ENCODE assay signal across 9 cellular contexts in genomic region chr7:2523461-2523905, GRCh38. TPM values are rescaled to one million over a fixed set of nuclear protein-coding genes. Genes with fewer than 3 reads are reported as not detected.
DNase-seq lines count a peak whose midpoint lies in the region; ATAC-seq, FAIRE-seq and TF ChIP-seq lines count a peak whose summit lies in the region.
"Had no signal": no experiment of that assay in that cellular context is flagged by ENCODE, and none has a peak within 500 bp of the region (broad histone marks: within the 10 kb centered on the region; RNA-seq: fewer than 3 reads in every experiment).

No MANE protein-coding gene starts in this region.

- CTCF ChIA-PET in H1 (lab: Charles Lee; ENCODE audit: partially characterized antibody): interaction anchor here (0.9 to 6.9 kb wide), 4 partner anchors 19 to 73 kb away, joined by 3 to 42 read pairs (median 4); no protein-coding TSS in a partner anchor

- H3K27ac ChIP-seq in H1 (ENCODE audit: low read depth, low read length) (peak overlapping the region; percentile 78), pancreas (peak overlapping the region; percentile 84 to 94 (median 87))
- H3K27ac ChIP-seq: cardiac muscle cell had no signal

- peaks cover 7% of the 10 kb centered on the region; the same call in 1 of the 2 replicates for H3K36me3 ChIP-seq in ES-I3 (ENCODE audit: insufficient read depth, low read length)
- peaks cover 5 to 26% (median 17%) of the 10 kb centered on the region in 4 experiments; a peak in 6 of 8 replicates for H3K36me3 ChIP-seq in H1 (ENCODE audit: control insufficient read depth in 2 of 4, insufficient read depth in 4 of 4, low read length in 3 of 4)
- H3K36me3 ChIP-seq in pancreas: peaks cover 0 to 9% (median 0%) of the 10 kb centered on the region in 3 donors
- H3K36me3 ChIP-seq: cardiac muscle cell had no signal

- H3K9me3 ChIP-seq in ES-I3 (ENCODE audit: control insufficient read depth, insufficient read depth, low read length) (no peaks in the 10 kb centered on the region), H1 (ENCODE audit: insufficient read depth in 2 of 2, low read depth in 1 of 2, low read length in 1 of 2) (no peaks in the 10 kb centered on the region), pancreas (no peaks in the 10 kb centered on the region)

- H3K4ac ChIP-seq in H1 (replicated peaks; ENCODE audit: insufficient read length, low read depth, low read length): peak overlapping the region; percentile 97

- peak overlapping the region; percentile 89 for H2BK20ac ChIP-seq in H1 (ENCODE audit: low read length)

- intact Hi-C loops in pancreas (cut with DNase I): no loop called here

- H3K27me3 ChIP-seq in H1 (replicated peaks in 1 of 4; ENCODE audit: control insufficient read depth in 3 of 4, extremely low read depth in 1 of 4, insufficient read depth in 3 of 4, low read length in 3 of 4) (peaks cover 0 to 12% (median 5%) of the 10 kb centered on the region in 4 experiments; a peak in 6 of 7 replicates), pancreas (no peaks in the 10 kb centered on the region)

- H2BK120ac ChIP-seq in H1 (replicated peaks; ENCODE audit: low read depth, low read length): peak overlapping the region; percentile 91

- peak; percentile 31 to 41 (median 40) for ATAC-seq in pancreas
- ATAC-seq in HG03565 (IDR thresholded peaks at IDR 0.05; ENCODE audit: unreplicated experiment): no peak

- peaks cover 18 to 36% of the 10 kb centered on the region in 2 experiments for H4K20me1 ChIP-seq in H1 (replicated peaks in 1 of 2; ENCODE audit: control insufficient read depth in 1 of 2, insufficient read depth in 2 of 2, low read length in 2 of 2)

- no peak overlapping the region for H2AFZ ChIP-seq in H1 (ENCODE audit: low read length)

- H3K56ac ChIP-seq in H1 (replicated peaks; ENCODE audit: insufficient read length, low read depth, low read length): peak overlapping the region; percentile 61

- peak overlapping the region; percentile 100 for H4K91ac ChIP-seq in H1 (replicated peaks; ENCODE audit: insufficient read length, low read length)

- H3K79me1 ChIP-seq in H1 (ENCODE audit: low read depth, low read length): no peaks in the 10 kb centered on the region; the same call in 1 of the 2 replicates

- peak overlapping the region; percentile 99; the same call in 1 of the 2 replicates for H2BK5ac ChIP-seq in H1 (ENCODE audit: low read depth, low read length)

- peaks cover 21% of the 10 kb centered on the region for H3K23me2 ChIP-seq in H1 (ENCODE audit: low read depth, low read length)

- FAIRE-seq in H1 (lab: Jason Lieb, UNC) (no peak), pancreas (lab: Jason Lieb, UNC) (no peak)

- H3K9ac ChIP-seq in ES-I3 (ENCODE audit: low read depth, low read length): peak overlapping the region; percentile 46
- H3K9ac ChIP-seq in H1 (replicated peaks in 1 of 4; ENCODE audit: extremely low read depth in 1 of 4, low read depth in 3 of 4, low read length in 3 of 4): peak overlapping the region in 3 of 4 experiments; percentile 8 to 63 (median 63); a peak in 4 of 7 replicates

- H3K4me3 ChIP-seq in H1 (ENCODE audit: extremely low read depth in 1 of 4, insufficient read depth in 2 of 4, low read depth in 3 of 4, low read length in 4 of 4): peak overlapping the region in 3 of 4 experiments; percentile 23 to 73 (median 38); a peak in 5 of 8 replicates
- H3K4me3 ChIP-seq in pancreas: peak overlapping the region in 3 of 4 donors; percentile 72 to 80 (median 79)
- H3K4me3 ChIP-seq: cardiac muscle cell had no signal

- WGBS in H1 (ENCODE audit: extremely low coverage in 1 of 2, insufficient coverage in 1 of 2, insufficient read length in 1 of 2, insufficient replicate concordance in 2 of 2, low coverage in 1 of 2, low lambda C conversion rate in 2 of 2, missing lambda C conversion rate in 1 of 2), 2 experiments: 5% methylated on average over 19 of the region's 22 CpGs; no CpG with 5 or more reads in 1 of the 2 experiments
- 1 to 2% methylated on average over 18 to 22 of the region's 22 CpGs for WGBS in pancreas, 2 donors

- TF ChIP-seq POLR2A in H1 (IDR thresholded peaks at IDR 0.05; ENCODE audit: control extremely low read depth in 1 of 2, low read depth in 2 of 2, low read length in 2 of 2): no peak; a peak in 2 of 3 replicates

- H3K23ac ChIP-seq in H1 (ENCODE audit: insufficient read length): no peak overlapping the region

- H3K79me2 ChIP-seq in H1 (ENCODE audit: control insufficient read depth in 1 of 2, insufficient read depth in 2 of 2, low read length in 2 of 2): peaks cover 0 to 20% of the 10 kb centered on the region in 2 experiments; a peak in 3 of 4 replicates

- TF ChIP-seq EP300 in H1 (IDR thresholded peaks at IDR 0.05; ENCODE audit: borderline replicate concordance in 1 of 2, low read depth in 2 of 2, low read length in 2 of 2): 0 out of 3 replicates have a peak, but pooled peaks of 1 of the 2 experiments have one; percentile 12

- POLR2A ChIA-PET in H1 (lab: Charles Lee; ENCODE audit: partially characterized antibody): interaction anchor here (0.6 to 3.6 kb wide), 14 partner anchors 14 to 122 kb away, joined by 3 to 16 read pairs (median 3); no protein-coding TSS in a partner anchor

- TF ChIP-seq CTCF in H1 (IDR thresholded peaks at IDR 0.05; ENCODE audit: control extremely low read depth in 1 of 3, insufficient read depth in 1 of 3, low read depth in 1 of 3, low read length in 3 of 3) (no peak), pancreas (IDR thresholded peaks at IDR 0.05) (no peak)

- DNase-seq in NCI-H510A treated with DMSO at 0.1 percent for 48 hours (lab: John Stamatoyannopoulos, UW) (peak; percentile 99), H1 (ENCODE audit: low read depth in 1 of 2, low spot score in 2 of 2) (peak in 1 of 2 experiments; percentile 83), pancreas (peak; percentile 77 to 92 (median 83)), ecto neural progenitor cell (ENCODE audit: low spot score) (no peak), SIG-M5 (lab: John Stamatoyannopoulos, UW) (no peak)
- DNase-seq in activated naive CD4-positive, alpha-beta T cell treated with Interleukin-2 at 50 U/mL for 16 hours: no peak

- peak overlapping the region; percentile 67 to 85 for H3K4me2 ChIP-seq in H1 (ENCODE audit: insufficient read depth in 1 of 2, low read depth in 2 of 2, low read length in 2 of 2)

- no peak overlapping the region for H3K14ac ChIP-seq in H1 (ENCODE audit: insufficient read length)

- peak overlapping the region; percentile 99 for H2BK12ac ChIP-seq in H1 (ENCODE audit: low read depth, low read length)

- peak overlapping the region; percentile 88; the same call in 1 of the 2 replicates for H4K8ac ChIP-seq in H1 (ENCODE audit: extremely low read depth, insufficient read depth, low read length)

- peaks cover 44% of the 10 kb centered on the region; the same call in 1 of the 2 replicates for H3K4me1 ChIP-seq in ES-I3 (ENCODE audit: insufficient read depth, low read length)
- H3K4me1 ChIP-seq in H1 (replicated peaks in 1 of 4; ENCODE audit: control insufficient read depth in 3 of 4, insufficient read depth in 4 of 4, low read length in 3 of 4): peaks cover 0 to 58% (median 49%) of the 10 kb centered on the region in 4 experiments; a peak in 6 of 7 replicates
- H3K4me1 ChIP-seq in pancreas: peaks cover 30 to 69% (median 48%) of the 10 kb centered on the region in 3 donors

- H4K5ac ChIP-seq in H1 (ENCODE audit: insufficient read length, low read depth, low read length): peak overlapping the region; percentile 96

- H2AK5ac ChIP-seq in H1 (ENCODE audit: low read depth, low read length): peak overlapping the region; percentile 91; the same call in 1 of the 2 replicates

- TF ChIP-seq RAD21 in H1 (IDR thresholded peaks at IDR 0.05 in 1 of 2, conservative IDR thresholded peaks at IDR 0.05 in 1 of 2; ENCODE audit: low read depth in 2 of 2, low read length in 2 of 2): no peak

- peak overlapping the region; percentile 88 for H2BK15ac ChIP-seq in H1 (ENCODE audit: low read length)

- peak overlapping the region; percentile 99 for H3K18ac ChIP-seq in H1 (ENCODE audit: extremely low read depth, low read length)

RNA-seq across cellular contexts. Expression of gene LFNG, which starts 3.9 kb away (rescaled TPM):
- 28.9 and 31.6 TPM in 2 replicates for total RNA-seq in H1 (2021; fragmentation: NEBNext Ultra II Directional; extraction: Animal tissue kit (Norgen Biotek cat#: 25700))
- polyA plus RNA-seq in H1 (2011; rRNA removed) (35.6 and 53.0 TPM in 2 replicates), pancreas (10 to 100 TPM; 37.2 to 42.1 TPM)
- 34.6 TPM for polyA plus RNA-seq in H1 (2011; cell fraction: cytosol; rRNA removed)
- 59.9 TPM for polyA plus RNA-seq in H1 (2011; cell fraction: nucleus; rRNA removed)
- polyA plus RNA-seq in H1 (2012, experiment 1 of 2): 25.2 to 37.3 TPM (median 35.0 TPM) in 4 replicates
- polyA plus RNA-seq in H1 (2012, experiment 2 of 2): 31.6 TPM
- 26.6 TPM for polyA plus RNA-seq in H1 (2013, experiment 1 of 2)
- 29.4 TPM for polyA plus RNA-seq in H1 (2013, experiment 2 of 2)
- polyA minus RNA-seq in H1 (2011; rRNA and poly(A)+ RNA removed): 15.4 and 17.4 TPM in 2 replicates
- 36.6 TPM for polyA minus RNA-seq in H1 (2011; cell fraction: cytosol; rRNA and poly(A)+ RNA removed)
- polyA minus RNA-seq in H1 (2011; cell fraction: nucleus; rRNA and poly(A)+ RNA removed): 37.5 TPM
- total RNA-seq in pancreas: 10 to 100 TPM; 28.2 to 66.8 (median 41.5) TPM

RNA-seq across cellular contexts. Expression of gene BRAT1, which starts 31.8 kb away (rescaled TPM):
- total RNA-seq in H1 (2021; fragmentation: NEBNext Ultra II Directional; extraction: Animal tissue kit (Norgen Biotek cat#: 25700)): 42.3 and 45.2 TPM in 2 replicates
- polyA plus RNA-seq in H1 (2011; rRNA removed): 36.8 and 60.5 TPM in 2 replicates
- 40.8 TPM for polyA plus RNA-seq in H1 (2011; cell fraction: cytosol; rRNA removed)
- 163 TPM for polyA plus RNA-seq in H1 (2011; cell fraction: nucleus; rRNA removed)
- 30.5 to 38.9 TPM (median 37.6 TPM) in 4 replicates for polyA plus RNA-seq in H1 (2012, experiment 1 of 2)
- 34.5 TPM for polyA plus RNA-seq in H1 (2012, experiment 2 of 2)
- polyA plus RNA-seq in H1 (2013, experiment 1 of 2): 25.6 TPM
- polyA plus RNA-seq in H1 (2013, experiment 2 of 2): 21.6 TPM
- 10.4 and 12.6 TPM in 2 replicates for polyA minus RNA-seq in H1 (2011; rRNA and poly(A)+ RNA removed)
- polyA minus RNA-seq in H1 (2011; cell fraction: cytosol; rRNA and poly(A)+ RNA removed): 21.5 TPM
- polyA minus RNA-seq in H1 (2011; cell fraction: nucleus; rRNA and poly(A)+ RNA removed): 25.1 TPM
- 10 to 100 TPM; 11.8 to 18.1 (median 13.6) TPM for total RNA-seq in pancreas
- 10 to 100 TPM; 44.7 to 54.4 TPM for polyA plus RNA-seq in pancreas

RNA-seq across cellular contexts. Expression of gene IQCE, which starts 35.3 kb away (rescaled TPM):
- 4.9 and 5.7 TPM in 2 replicates for total RNA-seq in H1 (2021; fragmentation: NEBNext Ultra II Directional; extraction: Animal tissue kit (Norgen Biotek cat#: 25700))
- polyA plus RNA-seq in H1 (2011; rRNA removed) (2.2 and 3.1 TPM in 2 replicates), pancreas (10 to 100 TPM in 1 of 2 donors, 1 to 10 TPM in 1; 8.8 to 10.9 TPM)
- 3.1 TPM for polyA plus RNA-seq in H1 (2011; cell fraction: cytosol; rRNA removed)
- polyA plus RNA-seq in H1 (2011; cell fraction: nucleus; rRNA removed): 7.4 TPM
- 3.0 to 4.0 TPM (median 3.7 TPM) in 4 replicates for polyA plus RNA-seq in H1 (2012, experiment 1 of 2)
- polyA plus RNA-seq in H1 (2012, experiment 2 of 2): 2.0 TPM
- 2.6 TPM for polyA plus RNA-seq in H1 (2013, experiment 1 of 2)
- polyA plus RNA-seq in H1 (2013, experiment 2 of 2): 2.5 TPM
- 2.8 and 3.1 TPM in 2 replicates for polyA minus RNA-seq in H1 (2011; rRNA and poly(A)+ RNA removed)
- 2.8 TPM for polyA minus RNA-seq in H1 (2011; cell fraction: cytosol; rRNA and poly(A)+ RNA removed)
- 6.4 TPM for polyA minus RNA-seq in H1 (2011; cell fraction: nucleus; rRNA and poly(A)+ RNA removed)
- 10 to 100 TPM in 4 of 6 donors, 1 to 10 TPM in 2; 8.8 to 14.1 (median 12.1) TPM for total RNA-seq in pancreas

RNA-seq across cellular contexts. Expression of gene GRIFIN, which starts 47.3 kb away (rescaled TPM):
- not detected in 2 replicates for total RNA-seq in H1 (2021; fragmentation: NEBNext Ultra II Directional; extraction: Animal tissue kit (Norgen Biotek cat#: 25700))
- polyA plus RNA-seq in H1 (2011; rRNA removed) (not detected in 2 replicates), pancreas (not detected)
- not detected for polyA plus RNA-seq in H1 (2011; cell fraction: cytosol; rRNA removed)
- not detected for polyA plus RNA-seq in H1 (2011; cell fraction: nucleus; rRNA removed)
- polyA plus RNA-seq in H1 (2012, experiment 1 of 2): not detected in 4 replicates
- not detected for polyA plus RNA-seq in H1 (2012, experiment 2 of 2)
- not detected for polyA plus RNA-seq in H1 (2013, experiment 1 of 2)
- polyA plus RNA-seq in H1 (2013, experiment 2 of 2): not detected
- polyA minus RNA-seq in H1 (2011; rRNA and poly(A)+ RNA removed): not detected in 2 replicates
- not detected for polyA minus RNA-seq in H1 (2011; cell fraction: cytosol; rRNA and poly(A)+ RNA removed)
- polyA minus RNA-seq in H1 (2011; cell fraction: nucleus; rRNA and poly(A)+ RNA removed): not detected
- not detected for total RNA-seq in pancreas
- total RNA-seq: cardiac muscle cell had no signal
- polyA plus RNA-seq: cardiac muscle cell had no signal

Comparison
In these comparisons a context has a peak if more than half of its experiments do, and no peak if none do; other contexts are left out.
1. DNase-seq: peak in NCI-H510A treated with DMSO at 0.1 percent for 48 hours (single experiment) and pancreas (6 of 6); none in ecto neural progenitor cell (single experiment), SIG-M5 (single experiment) and activated naive CD4-positive, alpha-beta T cell treated with Interleukin-2 at 50 U/mL for 16 hours (single experiment).